In the genomic region with DNA sequence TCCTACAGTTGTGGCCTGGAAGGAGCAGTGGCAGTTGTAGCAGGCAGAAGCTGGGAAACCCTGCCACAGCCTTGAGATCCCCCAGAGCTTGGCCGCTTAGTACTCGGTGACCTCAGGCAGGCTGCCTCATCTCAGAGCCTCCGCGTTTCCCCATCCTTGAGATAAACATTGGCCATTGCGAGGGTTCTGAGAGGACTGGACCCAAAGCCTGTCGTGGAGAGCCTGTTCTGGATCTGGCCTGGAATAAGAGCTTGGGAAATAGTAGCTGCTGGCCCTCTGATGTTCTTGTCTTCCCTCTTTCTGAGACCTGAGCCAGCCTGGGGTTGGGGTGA, we compare ENCODE assay signal across 10 cellular contexts. TPM values are rescaled to one million over a fixed set of nuclear protein-coding genes. Genes with fewer than 3 reads are reported as not detected.
DNase-seq lines count a peak whose midpoint lies in the region; ATAC-seq lines count a peak whose summit lies in the region.
"Had no signal": no experiment of that assay in that cellular context is flagged by ENCODE, and none has a peak within 500 bp of the region (broad histone marks: within the 10 kb centered on the region; RNA-seq: fewer than 3 reads in every experiment).

No MANE protein-coding gene starts in this region.

- no peak overlapping the region for H3K27ac ChIP-seq in HUES6 (ENCODE audit: low read depth, low read length)
- H3K27ac ChIP-seq in iPS-18a (ENCODE audit: low read length): no peak overlapping the region

- H3K4me1 Mint-ChIP-seq in activated naive CD8-positive, alpha-beta T cell treated with anti-CD3 and anti-CD28 coated beads, Interleukin-2, amount 10 ng/mL, durations not matched to agents 7 days and 5 days: peaks cover 17% of the 10 kb centered on the region
- H3K4me1 Mint-ChIP-seq in stimulated activated memory B cell treated with anti-CD40 and anti-IgM and Interleukin-4, amounts not matched to agents 10 μg/mL and 1 μg/mL and 100 μg/mL, for 72 hours: peaks cover 49% of the 10 kb centered on the region

- H3K27me3 ChIP-seq in HUES6 (ENCODE audit: control insufficient read depth, insufficient read depth, low read length): no peaks in the 10 kb centered on the region
- H3K27me3 ChIP-seq in iPS-18a (ENCODE audit: control insufficient read depth, insufficient read depth, low read length): no peaks in the 10 kb centered on the region

- peak overlapping the region; percentile 30 for H3K27ac Mint-ChIP-seq in activated naive CD8-positive, alpha-beta T cell treated with anti-CD3 and anti-CD28 coated beads, Interleukin-2, amount 10 ng/mL, durations not matched to agents 7 days and 5 days
- H3K27ac Mint-ChIP-seq in stimulated activated memory B cell treated with anti-CD40 and anti-IgM and Interleukin-4, amounts not matched to agents 10 μg/mL and 1 μg/mL and 100 μg/mL, for 72 hours: no peak overlapping the region

- no peaks in the 10 kb centered on the region for H3K27me3 Mint-ChIP-seq in activated naive CD8-positive, alpha-beta T cell treated with anti-CD3 and anti-CD28 coated beads, Interleukin-2, amount 10 ng/mL, durations not matched to agents 7 days and 5 days
- H3K27me3 Mint-ChIP-seq in stimulated activated memory B cell treated with anti-CD40 and anti-IgM and Interleukin-4, amounts not matched to agents 10 μg/mL and 1 μg/mL and 100 μg/mL, for 72 hours: no peaks in the 10 kb centered on the region

- POLR2A ChIA-PET in activated naive CD8-positive, alpha-beta T cell treated with anti-CD3 and anti-CD28 coated beads, Interleukin-2, amount 10 ng/mL, durations not matched to agents 7 days and 5 days (lab: Charles Lee): interaction anchor here (1.1 kb wide), 2 partner anchors 10 to 31 kb away, joined by 3 to 5 read pairs; partner anchors contain the start of gene SH3GLB2

- H3K36me3 ChIP-seq in HUES6 (ENCODE audit: control insufficient read depth, insufficient read depth, low read length): peaks cover 20% of the 10 kb centered on the region
- H3K36me3 ChIP-seq in iPS-18a (ENCODE audit: control insufficient read depth, low read depth, low read length): peaks cover 14% of the 10 kb centered on the region

- no peak for DNase-seq in activated naive CD8-positive, alpha-beta T cell treated with anti-CD3 and anti-CD28 coated beads, Interleukin-2, amount 10 ng/mL, durations not matched to agents 7 days and 5 days
- DNase-seq in retina (no peak), NCI-H187 (lab: John Stamatoyannopoulos, UW) (no peak), GOT3 (lab: John Stamatoyannopoulos, UW) (no peak), cerebellar cortex (ENCODE audit: low spot score) (no peak)
- DNase-seq: activated effector memory CD4-positive, alpha-beta T cell treated with Interleukin-2 at 50 U/mL for 16 hours; posterior cingulate gyrus had no signal

- H3K36me3 Mint-ChIP-seq in activated naive CD8-positive, alpha-beta T cell treated with anti-CD3 and anti-CD28 coated beads, Interleukin-2, amount 10 ng/mL, durations not matched to agents 7 days and 5 days: peaks cover 5% of the 10 kb centered on the region
- peaks cover 14% of the 10 kb centered on the region for H3K36me3 Mint-ChIP-seq in stimulated activated memory B cell treated with anti-CD40 and anti-IgM and Interleukin-4, amounts not matched to agents 10 μg/mL and 1 μg/mL and 100 μg/mL, for 72 hours

- H3K4me3 Mint-ChIP-seq in activated naive CD8-positive, alpha-beta T cell treated with anti-CD3 and anti-CD28 coated beads, Interleukin-2, amount 10 ng/mL, durations not matched to agents 7 days and 5 days: peak overlapping the region; percentile 95
- peak overlapping the region; percentile 92 for H3K4me3 Mint-ChIP-seq in stimulated activated memory B cell treated with anti-CD40 and anti-IgM and Interleukin-4, amounts not matched to agents 10 μg/mL and 1 μg/mL and 100 μg/mL, for 72 hours

- H3K4me3 ChIP-seq in HUES6 (ENCODE audit: low read depth, low read length) (peak overlapping the region; percentile 93), iPS-18a (ENCODE audit: low read length) (peak overlapping the region; percentile 87)

- H3K4me1 ChIP-seq in HUES6 (ENCODE audit: control insufficient read depth, insufficient read depth, low read length) (peaks cover 12% of the 10 kb centered on the region; the same call in 1 of the 2 replicates), iPS-18a (ENCODE audit: control insufficient read depth, low read depth, low read length) (peaks cover 6% of the 10 kb centered on the region)

- ATAC-seq in activated naive CD8-positive, alpha-beta T cell treated with anti-CD3 and anti-CD28 coated beads, Interleukin-2, amount 10 ng/mL, durations not matched to agents 7 days and 5 days (ENCODE audit: low read depth): no peak
- ATAC-seq in stimulated activated memory B cell treated with anti-CD40 and anti-IgM and Interleukin-4, amounts not matched to agents 10 μg/mL and 1 μg/mL and 100 μg/mL, for 72 hours: no peak

- H3K9me3 Mint-ChIP-seq in activated naive CD8-positive, alpha-beta T cell treated with anti-CD3 and anti-CD28 coated beads, Interleukin-2, amount 10 ng/mL, durations not matched to agents 7 days and 5 days: no peaks in the 10 kb centered on the region
- H3K9me3 Mint-ChIP-seq in stimulated activated memory B cell treated with anti-CD40 and anti-IgM and Interleukin-4, amounts not matched to agents 10 μg/mL and 1 μg/mL and 100 μg/mL, for 72 hours: no peaks in the 10 kb centered on the region

- H3K9ac ChIP-seq in HUES6 (ENCODE audit: low read length): no peak overlapping the region
- H3K9ac ChIP-seq in iPS-18a (ENCODE audit: low read length): no peak overlapping the region

- H3K9me3 ChIP-seq in HUES6 (ENCODE audit: control insufficient read depth, insufficient read depth, low read depth, low read length) (no peaks in the 10 kb centered on the region), iPS-18a (ENCODE audit: control insufficient read depth, low read depth, low read length) (no peaks in the 10 kb centered on the region)

RNA-seq across cellular contexts. Expression of gene MIGA2, which starts 1.3 kb away (rescaled TPM):
- 10 to 100 TPM; 62.1 to 66.0 TPM for total RNA-seq in activated naive CD8-positive, alpha-beta T cell treated with anti-CD3 and anti-CD28 coated beads, Interleukin-2, amount 10 ng/mL, durations not matched to agents 7 days and 5 days

RNA-seq across cellular contexts. Expression of gene SH3GLB2, which starts 9.6 kb away (rescaled TPM):
- total RNA-seq in activated naive CD8-positive, alpha-beta T cell treated with anti-CD3 and anti-CD28 coated beads, Interleukin-2, amount 10 ng/mL, durations not matched to agents 7 days and 5 days: 100 to 1,000 TPM in 1 of 2 experiments, 10 to 100 TPM in 1; 98.7 to 104 TPM

RNA-seq across cellular contexts. Expression of gene DOLPP1, which starts 43.2 kb away (rescaled TPM):
- total RNA-seq in activated naive CD8-positive, alpha-beta T cell treated with anti-CD3 and anti-CD28 coated beads, Interleukin-2, amount 10 ng/mL, durations not matched to agents 7 days and 5 days: 10 to 100 TPM; 17.4 to 21.6 TPM
